ENCODE assay signal across 8 cellular contexts in the genomic region with DNA sequence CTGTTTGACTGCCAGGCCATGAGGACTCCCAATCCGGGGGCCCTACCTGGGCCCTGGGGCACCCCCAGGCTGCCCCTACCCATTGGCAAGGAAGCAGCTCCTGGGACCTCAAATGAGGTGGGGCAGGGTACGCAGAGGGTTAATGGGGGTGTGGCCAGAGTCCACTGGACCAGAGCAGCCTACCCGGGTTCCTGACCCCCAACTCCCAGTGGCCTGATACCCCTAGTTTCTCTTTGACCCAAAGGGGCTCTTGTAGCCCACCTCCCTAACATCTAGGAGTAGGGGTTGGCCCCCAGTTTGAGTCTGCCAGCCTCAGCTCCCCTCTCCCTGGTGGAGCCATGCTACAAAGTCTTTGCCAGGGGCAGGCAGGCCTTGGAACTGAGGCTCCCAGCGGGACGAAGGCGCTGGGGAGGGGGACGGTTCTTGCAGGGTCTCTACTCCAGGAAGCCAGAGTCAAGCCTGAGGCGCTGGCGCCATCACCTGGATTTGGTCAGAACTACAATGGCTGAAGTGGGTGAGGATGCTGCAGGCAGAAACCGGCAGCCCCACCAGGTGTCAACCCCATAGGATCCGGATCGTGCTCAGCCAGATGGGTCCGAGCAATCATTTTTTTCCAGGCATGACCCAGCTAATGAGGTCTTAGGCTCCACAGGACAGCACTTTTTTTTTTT. TPM values are rescaled to one million over a fixed set of nuclear protein-coding genes. Genes with fewer than 3 reads are reported as not detected.
DNase-seq lines count a peak whose midpoint lies in the region; ATAC-seq and TF ChIP-seq lines count a peak whose summit lies in the region.

No MANE protein-coding gene starts in this region.

- intact Hi-C loops in lower lobe of right lung (cut with DNase I) = no loop called here

- H3K36me3 ChIP-seq in lower lobe of right lung = no peaks in the 10 kb centered on the region

- H3K9me3 ChIP-seq in lower lobe of right lung = no peaks in the 10 kb centered on the region

- DNase-seq in ELR (ENCODE audit: low read depth) (peak; percentile 48), NCI-H1105 treated with DMSO at 0.1 percent for 48 hours (lab: John Stamatoyannopoulos, UW) (peak; percentile 64), cerebellar cortex (ENCODE audit: low spot score) (peak; percentile 64), lower lobe of right lung (peak; percentile 58), SIG-M5 treated with dmso at 0.1 percent for 504 hours (lab: John Stamatoyannopoulos, UW; ENCODE audit: unreplicated experiment) (no peak), NCI-H510A treated with DMSO at 0.1 percent for 48 hours (lab: John Stamatoyannopoulos, UW) (no peak)
- peak; percentile 16 for DNase-seq in stimulated activated naive CD4-positive, alpha-beta T cell treated with Interleukin-2 at 50 U/mL for 16 hours (lab: John Stamatoyannopoulos, UW)

- no peak overlapping the region for H3K4me3 ChIP-seq in lower lobe of right lung

- H3K27me3 ChIP-seq in lower lobe of right lung (ENCODE audit: low read depth) = peaks cover 53% of the 10 kb centered on the region

- TF ChIP-seq CTCF in VCaP (conservative IDR thresholded peaks at IDR 0.05) = peak; percentile 50
- peak; percentile 55 for TF ChIP-seq CTCF in lower lobe of right lung (IDR thresholded peaks at IDR 0.05)

- H3K4me1 ChIP-seq in lower lobe of right lung = no peaks in the 10 kb centered on the region

- H3K27ac ChIP-seq in VCaP = no peak overlapping the region
- no peak overlapping the region for H3K27ac ChIP-seq in lower lobe of right lung

- peak; percentile 53 to 59 for ATAC-seq in lower lobe of right lung

RNA-seq across cellular contexts. Expression of a gene that starts 8.4 kb away (rescaled TPM):
- total RNA-seq in lower lobe of right lung = 11.2 TPM

RNA-seq across cellular contexts. Expression of a gene that starts 41.1 kb away (rescaled TPM):
- 49.0 TPM for total RNA-seq in lower lobe of right lung

RNA-seq across cellular contexts. Expression of a gene that starts 43.6 kb away (rescaled TPM):
- total RNA-seq in lower lobe of right lung = 20.3 TPM

Comparison
In these comparisons a context has a peak if more than half of its experiments do, and no peak if none do; other contexts are left out.
1. DNase-seq: peak in ELR (single experiment), NCI-H1105 treated with DMSO at 0.1 percent for 48 hours (single experiment), cerebellar cortex (single experiment), lower lobe of right lung (single experiment) and stimulated activated naive CD4-positive, alpha-beta T cell treated with Interleukin-2 at 50 U/mL for 16 hours (single experiment); none in SIG-M5 treated with dmso at 0.1 percent for 504 hours (single experiment) and NCI-H510A treated with DMSO at 0.1 percent for 48 hours (single experiment).